11 cellular contexts compared by ENCODE assay signal in genomic region chr17:81391268-81391963, GRCh38. TPM values are rescaled to one million over a fixed set of nuclear protein-coding genes. Genes with fewer than 3 reads are reported as not detected.
DNase-seq lines count a peak whose midpoint lies in the region; ATAC-seq, FAIRE-seq and TF ChIP-seq lines count a peak whose summit lies in the region.
"Had no signal": no experiment of that assay in that cellular context is flagged by ENCODE, and none has a peak within 500 bp of the region (broad histone marks: within the 10 kb centered on the region; RNA-seq: fewer than 3 reads in every experiment).

No MANE protein-coding gene starts in this region.

- H3K4me3 ChIP-seq in HAP-1 (peak overlapping the region; percentile 64; the same call in 1 of the 2 replicates), astrocyte of the cerebellum (ENCODE audit: low read depth, low read length) (peak overlapping the region; percentile 54), liver (ENCODE audit: low read depth in 1 of 3, low read length in 3 of 3) (no peak overlapping the region), small intestine (ENCODE audit: low read depth in 1 of 2, low read length in 2 of 2) (no peak overlapping the region)

- ATAC-seq in HG03025 (IDR thresholded peaks at IDR 0.05; ENCODE audit: low FRiP score, unreplicated experiment): no peak
- ATAC-seq: activated T-cell treated with anti-CD3 and anti-CD28 coated beads, Interleukin-2, amount 50 U/mL, for 4 hours; stimulated activated naive CD8-positive, alpha-beta T cell treated with anti-CD3 and anti-CD28 coated beads, Interleukin-15, Interleukin-2, amounts not matched to agents 100 U/mL and 50 U/mL, for 24 hours had no signal

- peaks cover 23% of the 10 kb centered on the region for H3K4me1 ChIP-seq in HAP-1
- H3K4me1 ChIP-seq in liver (ENCODE audit: control insufficient read depth in 4 of 4, insufficient read depth in 4 of 4, low read length in 3 of 4): peaks cover 25 to 55% (median 33%) of the 10 kb centered on the region in 4 donors
- H3K4me1 ChIP-seq in small intestine (ENCODE audit: control insufficient read depth in 2 of 2, insufficient read depth in 1 of 2, low read depth in 1 of 2, low read length in 1 of 2): peaks cover 0 to 8% of the 10 kb centered on the region in 2 donors

- no peaks in the 10 kb centered on the region for H3K27me3 ChIP-seq in HAP-1 (ENCODE audit: low read depth)
- H3K27me3 ChIP-seq in liver (ENCODE audit: control insufficient read depth in 4 of 4, insufficient read depth in 4 of 4, low read length in 3 of 4): no peaks in the 10 kb centered on the region
- no peaks in the 10 kb centered on the region for H3K27me3 ChIP-seq in small intestine (ENCODE audit: control insufficient read depth in 2 of 2, insufficient read depth in 2 of 2, low read length in 2 of 2)

- no peaks in the 10 kb centered on the region for H3K9me3 ChIP-seq in HAP-1
- no peaks in the 10 kb centered on the region for H3K9me3 ChIP-seq in liver (ENCODE audit: control insufficient read depth in 4 of 4, low read length in 3 of 4)
- no peaks in the 10 kb centered on the region for H3K9me3 ChIP-seq in small intestine (ENCODE audit: control insufficient read depth, low read depth)

- H3K36me3 ChIP-seq in HAP-1 (replicated peaks) (no peaks in the 10 kb centered on the region; the same call in 1 of the 2 replicates), liver (ENCODE audit: control insufficient read depth in 4 of 4, insufficient read depth in 3 of 4, low read depth in 1 of 4, low read length in 3 of 4) (no peaks in the 10 kb centered on the region), small intestine (ENCODE audit: control insufficient read depth in 2 of 2, insufficient read depth in 2 of 2, low read length in 2 of 2) (no peaks in the 10 kb centered on the region)

- TF ChIP-seq CTCF in astrocyte of the cerebellum (IDR thresholded peaks at IDR 0.05; ENCODE audit: low read depth, low read length, missing control alignments) (no peak), liver (IDR thresholded peaks at IDR 0.05; ENCODE audit: low read depth, low read length, missing input control) (no peak)

- TF ChIP-seq RAD21 in liver (IDR thresholded peaks at IDR 0.05): no peak

- peak overlapping the region; percentile 59 to 74 for H3K9ac ChIP-seq in liver (ENCODE audit: low read depth in 1 of 2, low read length in 2 of 2)

- H3K27ac ChIP-seq in liver (ENCODE audit: low read depth in 1 of 2, low read length in 2 of 2): peak overlapping the region; percentile 84 to 86
- peak overlapping the region in 1 of 2 donors; percentile 79 for H3K27ac ChIP-seq in small intestine (ENCODE audit: low read depth in 1 of 2, low read length in 1 of 2)

- DNase-seq in HAP-1 (ENCODE audit: low spot score in 2 of 2) (no peak), astrocyte of the cerebellum (ENCODE audit: low read depth) (no peak), small intestine (peak; percentile 40), GOT3 (lab: John Stamatoyannopoulos, UW) (no peak), T-helper 9 cell (no peak)
- no peak for DNase-seq in stimulated activated CD4-positive, alpha-beta T cell treated with anti-CD3 and anti-CD28 coated beads, Interleukin-12 subunit alpha, Interleukin-12 subunit beta, amount 100 ng/mL, for 4 hours
- DNase-seq: activated T-cell treated with anti-CD3 and anti-CD28 coated beads, Interleukin-2, amount 50 U/mL, for 4 hours; NCI-H1930; stimulated activated naive CD8-positive, alpha-beta T cell treated with anti-CD3 and anti-CD28 coated beads, Interleukin-15, Interleukin-2, amounts not matched to agents 100 U/mL and 50 U/mL, for 24 hours had no signal

- in situ Hi-C loops in HAP-1 (cut with MboI; ENCODE audit: low sequenced_read_pairs): loop anchor here (5.0 to 10.0 kb wide), 2 partner anchors 93 to 99 kb away; no protein-coding TSS in a partner anchor
- in situ Hi-C loops in astrocyte of the cerebellum (cut with HindIII; ENCODE audit: low sequenced_read_pairs): loop anchor here (5.0 to 10.0 kb wide), 2 partner anchors 66 to 107 kb away; no protein-coding TSS in a partner anchor

- no peak for FAIRE-seq in small intestine (lab: Jason Lieb, UNC)

- 71% methylated on average over 12 of the region's 12 CpGs for WGBS in liver
- 54 to 71% (median 66%) methylated on average over 12 of the region's 12 CpGs for WGBS in small intestine, 3 donors

TF ChIP-seq in liver, 16 proteins besides CTCF, POLR2A, EP300 and RAD21:
- TF ChIP-seq MAX (IDR thresholded peaks at IDR 0.05): no peak
- TF ChIP-seq JUND (IDR thresholded peaks at IDR 0.05): no peak
- TF ChIP-seq HNF4G (IDR thresholded peaks at IDR 0.05): no peak
- TF ChIP-seq YY1 (IDR thresholded peaks at IDR 0.05): no peak
- TF ChIP-seq RXRA (IDR thresholded peaks at IDR 0.05): no peak
- no peak for TF ChIP-seq EGR1 (IDR thresholded peaks at IDR 0.05; ENCODE audit: low read depth in 2 of 2)
- TF ChIP-seq, protein P1, sequence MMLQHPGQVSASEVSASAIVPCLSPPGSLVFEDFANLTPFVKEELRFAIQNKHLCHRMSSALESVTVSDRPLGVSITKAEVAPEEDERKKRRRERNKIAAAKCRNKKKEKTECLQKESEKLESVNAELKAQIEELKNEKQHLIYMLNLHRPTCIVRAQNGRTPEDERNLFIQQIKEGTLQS (IDR thresholded peaks at IDR 0.05): no peak
- no peak for TF ChIP-seq FOXA1 (IDR thresholded peaks at IDR 0.05)
- TF ChIP-seq NR2F2 (IDR thresholded peaks at IDR 0.05): no peak
- TF ChIP-seq GABPA (IDR thresholded peaks at IDR 0.05 in 1 of 2, conservative IDR thresholded peaks at IDR 0.05 in 1 of 2): no peak
- TF ChIP-seq, protein P2, sequence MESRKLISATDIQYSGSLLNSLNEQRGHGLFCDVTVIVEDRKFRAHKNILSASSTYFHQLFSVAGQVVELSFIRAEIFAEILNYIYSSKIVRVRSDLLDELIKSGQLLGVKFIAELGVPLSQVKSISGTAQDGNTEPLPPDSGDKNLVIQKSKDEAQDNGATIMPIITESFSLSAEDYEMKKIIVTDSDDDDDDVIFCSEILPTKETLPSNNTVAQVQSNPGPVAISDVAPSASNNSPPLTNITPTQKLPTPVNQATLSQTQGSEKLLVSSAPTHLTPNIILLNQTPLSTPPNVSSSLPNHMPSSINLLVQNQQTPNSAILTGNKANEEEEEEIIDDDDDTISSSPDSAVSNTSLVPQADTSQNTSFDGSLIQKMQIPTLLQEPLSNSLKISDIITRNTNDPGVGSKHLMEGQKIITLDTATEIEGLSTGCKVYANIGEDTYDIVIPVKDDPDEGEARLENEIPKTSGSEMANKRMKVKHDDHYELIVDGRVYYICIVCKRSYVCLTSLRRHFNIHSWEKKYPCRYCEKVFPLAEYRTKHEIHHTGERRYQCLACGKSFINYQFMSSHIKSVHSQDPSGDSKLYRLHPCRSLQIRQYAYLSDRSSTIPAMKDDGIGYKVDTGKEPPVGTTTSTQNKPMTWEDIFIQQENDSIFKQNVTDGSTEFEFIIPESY (IDR thresholded peaks at IDR 0.05): no peak
- no peak for TF ChIP-seq REST (IDR thresholded peaks at IDR 0.05)
- TF ChIP-seq HNF4A (conservative IDR thresholded peaks at IDR 0.05): no peak
- TF ChIP-seq TAF1 (conservative IDR thresholded peaks at IDR 0.05): no peak
- TF ChIP-seq FOXA2 (IDR thresholded peaks at IDR 0.05): no peak
- no peak for TF ChIP-seq SP1 (IDR thresholded peaks at IDR 0.05)
TF ChIP-seq in liver: peak in this region for 0.

RNA-seq across cellular contexts. Expression of gene BAHCC1, which starts 3.8 kb away (rescaled TPM):
- total RNA-seq in liver: 1 to 10 TPM; 3.2 to 3.9 TPM
- 1 to 10 TPM in 1 of 2 donors, under 1 TPM in 1; 0.76 to 1.9 TPM for polyA plus RNA-seq in liver
- polyA plus RNA-seq in small intestine: 10 to 100 TPM in 1 of 3 donors, 1 to 10 TPM in 2; 2.2 to 13.4 (median 6.3) TPM

Comparison
In these comparisons a context has a peak if more than half of its experiments do, and no peak if none do; other contexts are left out.
1. H3K4me3 ChIP-seq: peak in HAP-1 (single experiment) and astrocyte of the cerebellum (single experiment); none in liver (0 of 3) and small intestine (0 of 2).